ENCODE assay signal across 20 cellular contexts in genomic region chr7:68425377-68425776, GRCh38.
DNase-seq lines count a peak whose midpoint lies in the region; ATAC-seq and TF ChIP-seq lines count a peak whose summit lies in the region.
"Had no signal": no experiment of that assay in that cellular context is flagged by ENCODE, and none has a peak within 500 bp of the region (broad histone marks: within the 10 kb centered on the region; RNA-seq: fewer than 3 reads in every experiment).

No MANE protein-coding gene starts in this region.

- BruUV-seq in OCI-LY7 (replicated peaks; lab: Mats Ljungman, UMichigan), result no TSS peak

- ATAC-seq in heart right ventricle (no peak), HG03159 (IDR thresholded peaks at IDR 0.05; ENCODE audit: unreplicated experiment) (no peak), HG02571 (IDR thresholded peaks at IDR 0.05; ENCODE audit: unreplicated experiment) (no peak)
- ATAC-seq: activated CD8-positive, alpha-beta T cell treated with anti-CD3 and anti-CD28 coated beads for 36 hours had no signal

- CTCF ChIA-PET in OCI-LY7 (lab: Charles Lee; ENCODE audit: unreplicated experiment), result no interaction called here

- H3K36me3 ChIP-seq in heart right ventricle, result no peaks in the 10 kb centered on the region
- H3K36me3 ChIP-seq in right atrium auricular region, result no peaks in the 10 kb centered on the region
- H3K36me3 ChIP-seq in OCI-LY7 (ENCODE audit: insufficient read depth, low read length), result no peaks in the 10 kb centered on the region
- no peaks in the 10 kb centered on the region for H3K36me3 ChIP-seq in smooth muscle cell (ENCODE audit: low read depth)
- H3K36me3 ChIP-seq: pancreas, vagina had no signal

- H4K20me1 ChIP-seq in OCI-LY7 (ENCODE audit: insufficient read depth, low read length) (no peaks in the 10 kb centered on the region), smooth muscle cell (ENCODE audit: low read depth) (no peaks in the 10 kb centered on the region)

- H3K4me2 ChIP-seq in OCI-LY7 (ENCODE audit: low read length), result no peak overlapping the region
- no peak overlapping the region for H3K4me2 ChIP-seq in smooth muscle cell
- H3K4me2 ChIP-seq: KMS-11 had no signal

- H3F3A ChIP-seq in smooth muscle cell (ENCODE audit: low read depth), result no peaks in the 10 kb centered on the region

- H3K4me3 ChIP-seq in heart right ventricle (no peak overlapping the region), right atrium auricular region (no peak overlapping the region), OCI-LY7 (ENCODE audit: low read depth, low read length, poor library complexity, severe bottlenecking) (no peak overlapping the region), smooth muscle cell (no peak overlapping the region)
- H3K4me3 ChIP-seq: pancreas, skin epidermis, vagina had no signal

- POLR2A ChIA-PET in OCI-LY7 (lab: Charles Lee), result no interaction called here

- no peaks in the 10 kb centered on the region for H3K9me2 ChIP-seq in OCI-LY7 (ENCODE audit: insufficient read depth, low read length)

- H3K27ac ChIP-seq in heart right ventricle, result no peak overlapping the region
- no peak overlapping the region for H3K27ac ChIP-seq in right atrium auricular region
- H3K27ac ChIP-seq in OCI-LY7 (ENCODE audit: low read depth, low read length, poor library complexity, severe bottlenecking), result no peak overlapping the region
- no peak overlapping the region for H3K27ac ChIP-seq in smooth muscle cell (ENCODE audit: low read depth)
- H3K27ac ChIP-seq: KMS-11, pancreas, skin epidermis, vagina had no signal

- peak in 6 of 9 donors; percentile 9 to 31 (median 21) for TF ChIP-seq CTCF in heart right ventricle (IDR thresholded peaks at IDR 0.05)
- peak in 1 of 2 donors; percentile 60 for TF ChIP-seq CTCF in right atrium auricular region (IDR thresholded peaks at IDR 0.05)
- peak; percentile 58 for TF ChIP-seq CTCF in OCI-LY7 (conservative IDR thresholded peaks at IDR 0.05; ENCODE audit: low read length)
- TF ChIP-seq CTCF in smooth muscle cell (IDR thresholded peaks at IDR 0.05; ENCODE audit: borderline replicate concordance, insufficient read depth, poor library complexity, severe bottlenecking), result peak; percentile 25
- TF ChIP-seq CTCF in GM10266 (IDR thresholded peaks at IDR 0.05; ENCODE audit: control insufficient read depth, insufficient read depth, low read depth, missing control alignments), result no peak

- H3K9ac ChIP-seq in smooth muscle cell (ENCODE audit: low read depth), result no peak overlapping the region
- H3K9ac ChIP-seq: KMS-11 had no signal

- no peak for DNase-seq in heart right ventricle
- no peak for DNase-seq in right atrium auricular region (ENCODE audit: low spot score)
- DNase-seq in OCI-LY7 (ENCODE audit: low spot score), result peak; percentile 7
- peak; percentile 16 for DNase-seq in globus pallidus (ENCODE audit: low spot score)
- no peak for DNase-seq in smooth muscle cell (lab: John Stamatoyannopoulos, UW; ENCODE audit: unreplicated experiment)
- DNase-seq in GM10266 (ENCODE audit: extremely low spot score), result no peak
- DNase-seq: activated B cell treated with CpG ODN at 0.5 μM for 24 hours; activated CD8-positive, alpha-beta T cell treated with anti-CD3 and anti-CD28 coated beads for 36 hours; activated T-cell treated with anti-CD3 and anti-CD28 coated beads, Interleukin-2, amount 50 U/mL, for 48 hours; foreskin melanocyte; NCI-H1105 treated with DMSO at 0.1 percent for 48 hours; NCI-H2227 treated with DMSO at 0.1 percent for 48 hours; pancreas; SIG-M5; stimulated activated CD8-positive, alpha-beta memory T cell treated with anti-CD3 and anti-CD28 coated beads, Interleukin-4, amount 100 ng/mL, for 48 hours had no signal

- peaks cover 0 to 8% (median 0%) of the 10 kb centered on the region in 9 donors for H3K4me1 ChIP-seq in heart right ventricle
- H3K4me1 ChIP-seq in right atrium auricular region, result peaks cover 0 to 7% of the 10 kb centered on the region in 2 donors
- H3K4me1 ChIP-seq in OCI-LY7 (ENCODE audit: insufficient read depth, low read length, poor library complexity, severe bottlenecking), result no peaks in the 10 kb centered on the region
- peaks cover 2% of the 10 kb centered on the region for H3K4me1 ChIP-seq in smooth muscle cell (ENCODE audit: low read depth)
- H3K4me1 ChIP-seq: pancreas, vagina had no signal

- no peaks in the 10 kb centered on the region for H3K27me3 ChIP-seq in heart right ventricle
- no peaks in the 10 kb centered on the region for H3K27me3 ChIP-seq in right atrium auricular region
- peaks cover 27% of the 10 kb centered on the region for H3K27me3 ChIP-seq in smooth muscle cell (ENCODE audit: low read depth)
- H3K27me3 ChIP-seq: pancreas, vagina had no signal

- H2AFZ ChIP-seq in OCI-LY7 (ENCODE audit: low read length) (no peak overlapping the region), smooth muscle cell (ENCODE audit: low read depth) (no peak overlapping the region)

- H3K79me2 ChIP-seq in OCI-LY7 (ENCODE audit: insufficient read depth, low read depth, low read length) (no peaks in the 10 kb centered on the region), smooth muscle cell (ENCODE audit: low read depth) (no peaks in the 10 kb centered on the region)

- whole genome bisulfite sequencing in heart right ventricle, 2 donors, result 84 to 96% methylated on average over 6 of the region's 6 CpGs
- 95% methylated on average over 6 of the region's 6 CpGs for WGBS in smooth muscle cell (ENCODE audit: low lambda C conversion rate)

- intact Hi-C loops in heart right ventricle (cut with DNase I) (loop anchor here in 1 of 10 donors (10.0 kb wide), 1 partner anchor 251 kb away; no protein-coding TSS in a partner anchor), OCI-LY7 (cut with micrococcal nuclease; ENCODE audit: unreplicated experiment) (no loop called here)

- H3K9me3 ChIP-seq in heart right ventricle (peaks cover 0 to 2% (median 0%) of the 10 kb centered on the region in 11 donors), right atrium auricular region (no peaks in the 10 kb centered on the region), OCI-LY7 (ENCODE audit: low read length) (no peaks in the 10 kb centered on the region), smooth muscle cell (replicated peaks; ENCODE audit: low read depth) (no peaks in the 10 kb centered on the region)
- H3K9me3 ChIP-seq: pancreas, vagina had no signal

Comparison
In these comparisons a context has a peak if more than half of its experiments do, and no peak if none do; other contexts are left out.
1. DNase-seq: peak in OCI-LY7 (single experiment) and globus pallidus (single experiment); none in heart right ventricle (0 of 2), right atrium auricular region (single experiment), smooth muscle cell (single experiment) and GM10266 (single experiment).